Comparison of ENCODE assay signal across 17 cellular contexts in genomic region chr12:122306407-122306806, GRCh38. TPM values are rescaled to one million over a fixed set of nuclear protein-coding genes. Genes with fewer than 3 reads are reported as not detected.
DNase-seq lines count a peak whose midpoint lies in the region; ATAC-seq and TF ChIP-seq lines count a peak whose summit lies in the region.
"Had no signal": no experiment of that assay in that cellular context is flagged by ENCODE, and none has a peak within 500 bp of the region (broad histone marks: within the 10 kb centered on the region; RNA-seq: fewer than 3 reads in every experiment).

No MANE protein-coding gene starts in this region.

- no peak overlapping the region for H3K4me3 Mint-ChIP-seq in H9
- no peak overlapping the region for H3K4me3 Mint-ChIP-seq in activated T-helper 1 cell treated with anti-CD3 and anti-CD28 coated beads, Interleukin-12 subunit alpha, Interleukin-12 subunit beta, Interleukin-2, Interleukin-4 antibody, amounts not matched to agents 30 ng/mL and 10 ng/mL and 1 ng/mL, durations not matched to agents 14 hours and 24 hours and 36 hours
- H3K4me3 Mint-ChIP-seq: activated CD4-positive, alpha-beta memory T cell treated with anti-CD3 and anti-CD28 coated beads for 36 hours; stimulated activated naive CD8-positive, alpha-beta T cell treated with anti-CD3 and anti-CD28 coated beads, Interleukin-15, amount 100 ng/mL, for 72 hours had no signal

- H2BK5ac ChIP-seq in H9 (ENCODE audit: insufficient read length, low read length), result no peak overlapping the region

- H3K79me1 ChIP-seq in H9 (ENCODE audit: insufficient read depth, low read depth, low read length, poor library complexity, severe bottlenecking), result no peaks in the 10 kb centered on the region

- H3K27me3 Mint-ChIP-seq in H9 (ENCODE audit: low read depth), result no peaks in the 10 kb centered on the region
- H3K27me3 Mint-ChIP-seq in activated T-helper 1 cell treated with anti-CD3 and anti-CD28 coated beads, Interleukin-12 subunit alpha, Interleukin-12 subunit beta, Interleukin-2, Interleukin-4 antibody, amounts not matched to agents 30 ng/mL and 10 ng/mL and 1 ng/mL, durations not matched to agents 14 hours and 24 hours and 36 hours (ENCODE audit: insufficient read depth), result no peaks in the 10 kb centered on the region
- H3K27me3 Mint-ChIP-seq: activated CD4-positive, alpha-beta memory T cell treated with anti-CD3 and anti-CD28 coated beads for 36 hours; stimulated activated naive CD8-positive, alpha-beta T cell treated with anti-CD3 and anti-CD28 coated beads, Interleukin-15, amount 100 ng/mL, for 72 hours had no signal

- no peak overlapping the region for H3K4me3 ChIP-seq in SU-DHL-6 (ENCODE audit: insufficient read depth, low read length, poor library complexity, severe bottlenecking)
- H3K4me3 ChIP-seq in prostate gland, result no peak overlapping the region
- H3K4me3 ChIP-seq: ovary, spleen, uterus had no signal

- H3K4me2 ChIP-seq in H9 (ENCODE audit: insufficient read depth, insufficient read length, low read length), result no peak overlapping the region
- H3K4me2 ChIP-seq in SU-DHL-6 (ENCODE audit: low read depth, low read length, poor library complexity, severe bottlenecking), result no peak overlapping the region

- no peak overlapping the region for H3K18ac ChIP-seq in H9 (ENCODE audit: insufficient read length, low read depth, low read length)

- no peaks in the 10 kb centered on the region for H3K9me2 ChIP-seq in SU-DHL-6 (replicated peaks; ENCODE audit: insufficient read depth, low read length)

- DNase-seq in ELF-1 (ENCODE audit: low read depth, low spot score), result peak; percentile 39
- peak; percentile 75 for DNase-seq in H9
- peak; percentile 64 for DNase-seq in islet precursor cell
- no peak for DNase-seq in prostate gland (ENCODE audit: low spot score)
- no peak for DNase-seq in activated T-helper 1 cell treated with anti-CD3 and anti-CD28 coated beads, Interleukin-12 subunit alpha, Interleukin-12 subunit beta, Interleukin-2, Interleukin-4 antibody, amounts not matched to agents 30 ng/mL and 10 ng/mL and 1 ng/mL, durations not matched to agents 14 hours and 24 hours and 36 hours (ENCODE audit: low spot score)
- DNase-seq: activated CD4-positive, alpha-beta memory T cell treated with anti-CD3 and anti-CD28 coated beads for 36 hours; anterior cingulate cortex; NCI-H82; ovary; Right ventricle myocardium superior; spleen; stimulated activated naive CD8-positive, alpha-beta T cell treated with anti-CD3 and anti-CD28 coated beads, Interleukin-15, amount 100 ng/mL, for 72 hours; uterus had no signal

- no peak overlapping the region for H2BK120ac ChIP-seq in H9 (ENCODE audit: low read depth, low read length, poor library complexity, severe bottlenecking)

- intact Hi-C loops in prostate gland (cut with DNase I), result no loop called here
- intact Hi-C loops in activated T-helper 1 cell treated with anti-CD3 and anti-CD28 coated beads, Interleukin-12 subunit alpha, Interleukin-12 subunit beta, Interleukin-2, Interleukin-4 antibody, amounts not matched to agents 30 ng/mL and 10 ng/mL and 1 ng/mL, durations not matched to agents 14 hours and 24 hours and 36 hours (cut with micrococcal nuclease), result no loop called here

- no peak overlapping the region for H4K5ac ChIP-seq in H9 (ENCODE audit: insufficient read length, low read depth, low read length)

- H4K91ac ChIP-seq in H9 (ENCODE audit: insufficient read length, low read depth, low read length), result no peak overlapping the region

- H3K36me3 ChIP-seq in SU-DHL-6 (ENCODE audit: low read length) (no peaks in the 10 kb centered on the region), prostate gland (peaks cover 0 to 3% of the 10 kb centered on the region in 2 donors)
- H3K36me3 ChIP-seq: ovary, uterus had no signal

- H3K79me2 ChIP-seq in H9 (ENCODE audit: insufficient read depth, low read length) (no peaks in the 10 kb centered on the region), SU-DHL-6 (ENCODE audit: insufficient read depth, low read length) (no peaks in the 10 kb centered on the region)

- H2BK12ac ChIP-seq in H9 (ENCODE audit: insufficient read length, low read depth, low read length), result no peak overlapping the region

- H3K27ac ChIP-seq in H9 (ENCODE audit: insufficient read length, low read depth, low read length) (no peak overlapping the region), SU-DHL-6 (ENCODE audit: low read depth, low read length) (no peak overlapping the region), prostate gland (no peak overlapping the region)
- H3K27ac ChIP-seq: ovary, spleen, uterus had no signal

- H3T11ph ChIP-seq in H9 (ENCODE audit: low read length), result no peak overlapping the region

- H3K9me3 ChIP-seq in H9 (ENCODE audit: control insufficient read depth, low read depth, low read length) (no peaks in the 10 kb centered on the region), SU-DHL-6 (ENCODE audit: insufficient read depth, low read length) (no peaks in the 10 kb centered on the region), prostate gland (no peaks in the 10 kb centered on the region)
- H3K9me3 ChIP-seq: ovary, spleen, uterus had no signal

- H3K4ac ChIP-seq in H9 (ENCODE audit: low read depth, low read length), result no peak overlapping the region

- H3K9ac ChIP-seq in H9 (ENCODE audit: extremely low read depth, insufficient read length, low read length), result no peak overlapping the region
- no peak overlapping the region for H3K9ac ChIP-seq in SU-DHL-6 (ENCODE audit: low read length)

- H2BK20ac ChIP-seq in H9 (ENCODE audit: low read depth, low read length, poor library complexity, severe bottlenecking), result no peak overlapping the region

- H3K4me1 Mint-ChIP-seq in H9, result no peaks in the 10 kb centered on the region
- H3K4me1 Mint-ChIP-seq in activated T-helper 1 cell treated with anti-CD3 and anti-CD28 coated beads, Interleukin-12 subunit alpha, Interleukin-12 subunit beta, Interleukin-2, Interleukin-4 antibody, amounts not matched to agents 30 ng/mL and 10 ng/mL and 1 ng/mL, durations not matched to agents 14 hours and 24 hours and 36 hours (ENCODE audit: low read depth), result no peaks in the 10 kb centered on the region
- H3K4me1 Mint-ChIP-seq: stimulated activated naive CD8-positive, alpha-beta T cell treated with anti-CD3 and anti-CD28 coated beads, Interleukin-15, amount 100 ng/mL, for 72 hours had no signal

- H2AK5ac ChIP-seq in H9 (ENCODE audit: insufficient read length, low read length), result no peak overlapping the region

- H3K4me1 ChIP-seq in H9 (ENCODE audit: insufficient read depth, low read length) (no peaks in the 10 kb centered on the region), prostate gland (replicated peaks) (no peaks in the 10 kb centered on the region)
- H3K4me1 ChIP-seq: spleen, uterus had no signal

- no peak overlapping the region for H4K8ac ChIP-seq in H9 (replicated peaks; ENCODE audit: insufficient read length, low read depth, low read length)

- H3K27me3 ChIP-seq in H9 (ENCODE audit: insufficient read depth, low read length), result no peaks in the 10 kb centered on the region
- no peaks in the 10 kb centered on the region for H3K27me3 ChIP-seq in SU-DHL-6 (ENCODE audit: low read length)
- no peaks in the 10 kb centered on the region for H3K27me3 ChIP-seq in prostate gland (replicated peaks; ENCODE audit: insufficient read depth)
- H3K27me3 ChIP-seq: ovary, spleen, uterus had no signal

- no peaks in the 10 kb centered on the region for H3F3A ChIP-seq in SU-DHL-6 (ENCODE audit: insufficient read depth)

- H3K27ac Mint-ChIP-seq in H9, result no peak overlapping the region
- H3K27ac Mint-ChIP-seq in activated T-helper 1 cell treated with anti-CD3 and anti-CD28 coated beads, Interleukin-12 subunit alpha, Interleukin-12 subunit beta, Interleukin-2, Interleukin-4 antibody, amounts not matched to agents 30 ng/mL and 10 ng/mL and 1 ng/mL, durations not matched to agents 14 hours and 24 hours and 36 hours, result no peak overlapping the region
- H3K27ac Mint-ChIP-seq: activated CD4-positive, alpha-beta memory T cell treated with anti-CD3 and anti-CD28 coated beads for 36 hours; activated T-helper 2 cell treated with anti-CD3 and anti-CD28 coated beads, Interferon-gamma antibody, Interleukin-2, Interleukin-4, amounts not matched to agents 10 μg/mL and 5 μg/mL and 100 μg/mL, durations not matched to agents 14 hours and 24 hours and 36 hours; stimulated activated naive CD8-positive, alpha-beta T cell treated with anti-CD3 and anti-CD28 coated beads, Interleukin-15, amount 100 ng/mL, for 72 hours had no signal

- H4K20me1 ChIP-seq in H9 (ENCODE audit: control insufficient read depth, insufficient read depth, insufficient read length), result no peaks in the 10 kb centered on the region
- H4K20me1 ChIP-seq in SU-DHL-6 (ENCODE audit: low read depth, low read length), result no peaks in the 10 kb centered on the region

- WGBS in H9 (ENCODE audit: extremely low coverage, insufficient read length, low lambda C conversion rate), result no CpG with 5 or more reads among the region's 4 CpGs
- 81% methylated on average over 4 of the region's 4 CpGs for WGBS in prostate gland

- H2AFZ ChIP-seq in H9 (ENCODE audit: low read length) (no peak overlapping the region), SU-DHL-6 (ENCODE audit: low read depth, low read length, severe bottlenecking) (no peak overlapping the region)

- no peaks in the 10 kb centered on the region for H3K9me3 Mint-ChIP-seq in H9
- H3K9me3 Mint-ChIP-seq in activated T-helper 1 cell treated with anti-CD3 and anti-CD28 coated beads, Interleukin-12 subunit alpha, Interleukin-12 subunit beta, Interleukin-2, Interleukin-4 antibody, amounts not matched to agents 30 ng/mL and 10 ng/mL and 1 ng/mL, durations not matched to agents 14 hours and 24 hours and 36 hours, result no peaks in the 10 kb centered on the region
- H3K9me3 Mint-ChIP-seq: activated CD4-positive, alpha-beta memory T cell treated with anti-CD3 and anti-CD28 coated beads for 36 hours; activated T-helper 2 cell treated with anti-CD3 and anti-CD28 coated beads, Interferon-gamma antibody, Interleukin-2, Interleukin-4, amounts not matched to agents 10 μg/mL and 5 μg/mL and 100 μg/mL, durations not matched to agents 14 hours and 24 hours and 36 hours; stimulated activated naive CD8-positive, alpha-beta T cell treated with anti-CD3 and anti-CD28 coated beads, Interleukin-15, amount 100 ng/mL, for 72 hours had no signal

- no peak overlapping the region for H2BK15ac ChIP-seq in H9 (ENCODE audit: low read depth, low read length)

- no peak for ATAC-seq in GM21737 (IDR thresholded peaks at IDR 0.05; ENCODE audit: unreplicated experiment)
- ATAC-seq in GM18517 (IDR thresholded peaks at IDR 0.05; ENCODE audit: unreplicated experiment), result no peak
- ATAC-seq: stimulated activated naive CD8-positive, alpha-beta T cell treated with anti-CD3 and anti-CD28 coated beads, Interleukin-15, amount 100 ng/mL, for 72 hours had no signal

- H3K14ac ChIP-seq in H9 (ENCODE audit: insufficient read depth, low read length), result no peak overlapping the region

- TF ChIP-seq CTCF in H9 (conservative IDR thresholded peaks at IDR 0.05), result peak; percentile 76
- TF ChIP-seq CTCF in SU-DHL-6 (IDR thresholded peaks at IDR 0.05; ENCODE audit: insufficient read depth, low read length, poor library complexity, severe bottlenecking), result peak; percentile 13
- no peak for TF ChIP-seq CTCF in prostate gland (IDR thresholded peaks at IDR 0.05)

- TF ChIP-seq POLR2A in prostate gland (IDR thresholded peaks at IDR 0.05), result no peak

- no peak overlapping the region for H3K56ac ChIP-seq in H9 (ENCODE audit: insufficient read length, low read depth, low read length)

- H3K23ac ChIP-seq in H9 (ENCODE audit: insufficient read length, low read depth, low read length), result no peak overlapping the region

- H3K36me3 Mint-ChIP-seq in H9 (ENCODE audit: insufficient read depth in 1 of 3, low read depth in 3 of 3), result no peaks in the 10 kb centered on the region; a peak in 1 of 7 replicates
- peaks cover 10% of the 10 kb centered on the region for H3K36me3 Mint-ChIP-seq in activated T-helper 1 cell treated with anti-CD3 and anti-CD28 coated beads, Interleukin-12 subunit alpha, Interleukin-12 subunit beta, Interleukin-2, Interleukin-4 antibody, amounts not matched to agents 30 ng/mL and 10 ng/mL and 1 ng/mL, durations not matched to agents 14 hours and 24 hours and 36 hours (ENCODE audit: low read depth)

- H3K23me2 ChIP-seq in H9 (ENCODE audit: insufficient read length, low read depth, low read length, poor library complexity, severe bottlenecking), result no peaks in the 10 kb centered on the region

RNA-seq across cellular contexts. Expression of gene VPS33A, which starts 40.1 kb away (rescaled TPM):
- total RNA-seq in H9 (2021) (44.3 and 45.9 TPM in 2 replicates), prostate gland (10 to 100 TPM; 11.3 to 23.9 TPM)
- 25.6 and 28.7 TPM in 2 replicates for total RNA-seq in activated T-helper 1 cell treated with anti-CD3 and anti-CD28 coated beads, Interleukin-12 subunit alpha, Interleukin-12 subunit beta, Interleukin-2, Interleukin-4 antibody, amounts not matched to agents 30 ng/mL and 10 ng/mL and 1 ng/mL, durations not matched to agents 14 hours and 24 hours and 36 hours

Comparison
In these comparisons a context has a peak if more than half of its experiments do, and no peak if none do; other contexts are left out.
1. DNase-seq: peak in ELF-1 (single experiment), H9 (single experiment) and islet precursor cell (single experiment); none in prostate gland (single experiment) and activated T-helper 1 cell treated with anti-CD3 and anti-CD28 coated beads, Interleukin-12 subunit alpha, Interleukin-12 subunit beta, Interleukin-2, Interleukin-4 antibody, amounts not matched to agents 30 ng/mL and 10 ng/mL and 1 ng/mL, durations not matched to agents 14 hours and 24 hours and 36 hours (single experiment).
2. CTCF ChIP-seq: peak in H9 (single experiment) and SU-DHL-6 (single experiment); none in prostate gland (0 of 4).